In genomic region chrX:107683931-107684330, GRCh38 we compare ENCODE assay signal across 18 cellular contexts. TPM values are rescaled to one million over a fixed set of nuclear protein-coding genes. Genes with fewer than 3 reads are reported as not detected.
DNase-seq lines count a peak whose midpoint lies in the region; ATAC-seq and TF ChIP-seq lines count a peak whose summit lies in the region.
"Had no signal": no experiment of that assay in that cellular context is flagged by ENCODE, and none has a peak within 500 bp of the region (broad histone marks: within the 10 kb centered on the region; RNA-seq: fewer than 3 reads in every experiment).

No MANE protein-coding gene starts in this region.

- no peaks in the 10 kb centered on the region for H3K27me3 Mint-ChIP-seq in dendritic cell treated with granulocyte-macrophage colony-stimulating factor and Interleukin-4, amounts not matched to agents 40 ng/mL and 50 ng/mL, for 4 days
- H3K27me3 Mint-ChIP-seq: memory B cell had no signal

- TF ChIP-seq CTCF in KMS-11 (conservative IDR thresholded peaks at IDR 0.05; ENCODE audit: low read depth, low read length) = no peak
- TF ChIP-seq CTCF in colonic mucosa (IDR thresholded peaks at IDR 0.05) = no peak

- no peaks in the 10 kb centered on the region for H3K79me2 ChIP-seq in KMS-11 (ENCODE audit: insufficient read depth, low read depth)

- peaks cover 84 to 100% (median 100%) of the 10 kb centered on the region in 11 experiments for H3K27me3 ChIP-seq in BLaER1 treated with 17β-estradiol and CSF1 and Interleukin-3, amounts not matched to agents 10 nM and 100 nM
- H3K27me3 ChIP-seq in KMS-11 (ENCODE audit: insufficient read depth, low read depth) (no peaks in the 10 kb centered on the region), skeletal muscle tissue (ENCODE audit: control insufficient read depth in 3 of 3, insufficient read depth in 3 of 3, low read length in 3 of 3) (peaks cover 0 to 5% (median 0%) of the 10 kb centered on the region in 3 donors), colonic mucosa (no peaks in the 10 kb centered on the region)
- H3K27me3 ChIP-seq: BE2C had no signal

- H4K20me1 ChIP-seq in BLaER1 treated with 17β-estradiol and CSF1 and Interleukin-3, amounts not matched to agents 10 nM and 100 nM = no peaks in the 10 kb centered on the region; a peak in 2 of 22 replicates
- no peaks in the 10 kb centered on the region for H4K20me1 ChIP-seq in KMS-11 (ENCODE audit: insufficient read depth)

- H3K9ac ChIP-seq in BLaER1 treated with 17β-estradiol and CSF1 and Interleukin-3, amounts not matched to agents 10 nM and 100 nM = no peak overlapping the region
- H3K9ac ChIP-seq in KMS-11 = no peak overlapping the region
- no peak overlapping the region for H3K9ac ChIP-seq in skeletal muscle tissue (ENCODE audit: low read depth in 1 of 3, low read length in 3 of 3)
- no peak overlapping the region for H3K9ac ChIP-seq in colonic mucosa (ENCODE audit: low read depth in 2 of 2, low read length in 2 of 2)

- ATAC-seq in GM21619 (IDR thresholded peaks at IDR 0.05; ENCODE audit: unreplicated experiment) (no peak), GM19467 (IDR thresholded peaks at IDR 0.05; ENCODE audit: unreplicated experiment) (no peak)
- ATAC-seq: activated T-cell treated with anti-CD3 and anti-CD28 coated beads, Interleukin-2, amount 50 U/mL, for 72 hours; stimulated activated naive CD8-positive, alpha-beta T cell treated with anti-CD3 and anti-CD28 coated beads, Interleukin-15, Interleukin-2, amounts not matched to agents 100 U/mL and 50 U/mL, for 24 hours had no signal

- no peaks in the 10 kb centered on the region for H3K36me3 ChIP-seq in BLaER1 treated with 17β-estradiol and CSF1 and Interleukin-3, amounts not matched to agents 10 nM and 100 nM
- no peaks in the 10 kb centered on the region for H3K36me3 ChIP-seq in KMS-11 (ENCODE audit: insufficient read depth)
- no peaks in the 10 kb centered on the region for H3K36me3 ChIP-seq in skeletal muscle tissue (ENCODE audit: control insufficient read depth in 3 of 3, insufficient read depth in 3 of 3, low read length in 3 of 3)
- no peaks in the 10 kb centered on the region for H3K36me3 ChIP-seq in colonic mucosa
- H3K36me3 ChIP-seq: BE2C had no signal

- peak overlapping the region; percentile 81 for H3K27ac Mint-ChIP-seq in dendritic cell treated with granulocyte-macrophage colony-stimulating factor and Interleukin-4, amounts not matched to agents 40 ng/mL and 50 ng/mL, for 4 days
- H3K27ac Mint-ChIP-seq: activated T-cell treated with anti-CD3 and anti-CD28 coated beads, Interleukin-2, amount 50 U/mL, for 72 hours; memory B cell had no signal

- intact Hi-C loops in dendritic cell treated with granulocyte-macrophage colony-stimulating factor and Interleukin-4, amounts not matched to agents 40 ng/mL and 50 ng/mL, for 4 days (cut with micrococcal nuclease) = no loop called here
- intact Hi-C loops in colonic mucosa (cut with DNase I) = no loop called here

- peaks cover 37 to 70% (median 60%) of the 10 kb centered on the region in 10 experiments for H3K4me1 ChIP-seq in BLaER1 treated with 17β-estradiol and CSF1 and Interleukin-3, amounts not matched to agents 10 nM and 100 nM
- H3K4me1 ChIP-seq in KMS-11 (ENCODE audit: low read depth, poor library complexity, severe bottlenecking) (peaks cover 71% of the 10 kb centered on the region), skeletal muscle tissue (ENCODE audit: control insufficient read depth in 3 of 3, insufficient read depth in 3 of 3, low read length in 3 of 3) (peaks cover 21 to 34% (median 28%) of the 10 kb centered on the region in 3 donors), colonic mucosa (no peaks in the 10 kb centered on the region)
- H3K4me1 ChIP-seq: BE2C had no signal

- no peaks in the 10 kb centered on the region for H3K9me3 ChIP-seq in BLaER1 treated with 17β-estradiol and CSF1 and Interleukin-3, amounts not matched to agents 10 nM and 100 nM (replicated peaks in 1 of 11)
- H3K9me3 ChIP-seq in skeletal muscle tissue (ENCODE audit: control insufficient read depth in 3 of 3, low read length in 3 of 3) (no peaks in the 10 kb centered on the region), colonic mucosa (no peaks in the 10 kb centered on the region)
- H3K9me3 ChIP-seq: BE2C had no signal

- DNase-seq in colonic mucosa = no peak
- DNase-seq: activated CD4-positive, alpha-beta T cell treated with anti-CD3 and anti-CD28 coated beads for 1 hour; activated T-cell treated with anti-CD3 and anti-CD28 coated beads, Interleukin-2, amount 50 U/mL, for 72 hours; BE2C; effector CD8-positive, alpha-beta T cell; Karpas-422; NCI-H1694; NCI-H510A treated with DMSO at 0.1 percent for 48 hours; nucleus accumbens; stimulated activated naive CD8-positive, alpha-beta T cell treated with anti-CD3 and anti-CD28 coated beads, Interleukin-15, Interleukin-2, amounts not matched to agents 100 U/mL and 50 U/mL, for 24 hours had no signal

- H3K4me1 Mint-ChIP-seq in dendritic cell treated with granulocyte-macrophage colony-stimulating factor and Interleukin-4, amounts not matched to agents 40 ng/mL and 50 ng/mL, for 4 days (ENCODE audit: low read depth) = peaks cover 76% of the 10 kb centered on the region

- H3K9me3 Mint-ChIP-seq in dendritic cell treated with granulocyte-macrophage colony-stimulating factor and Interleukin-4, amounts not matched to agents 40 ng/mL and 50 ng/mL, for 4 days = no peaks in the 10 kb centered on the region
- H3K9me3 Mint-ChIP-seq: activated T-cell treated with anti-CD3 and anti-CD28 coated beads, Interleukin-2, amount 50 U/mL, for 72 hours; memory B cell had no signal

- no peak overlapping the region for H3K4me3 Mint-ChIP-seq in dendritic cell treated with granulocyte-macrophage colony-stimulating factor and Interleukin-4, amounts not matched to agents 40 ng/mL and 50 ng/mL, for 4 days
- H3K4me3 Mint-ChIP-seq: activated T-cell treated with anti-CD3 and anti-CD28 coated beads, Interleukin-2, amount 50 U/mL, for 72 hours; memory B cell had no signal

- H3K27ac ChIP-seq in BLaER1 treated with 17β-estradiol and CSF1 and Interleukin-3, amounts not matched to agents 10 nM and 100 nM = peak overlapping the region in 4 of 11 experiments; percentile 50 to 60 (median 54); a peak in 8 of 22 replicates
- H3K27ac ChIP-seq in KMS-11 (no peak overlapping the region), skeletal muscle tissue (ENCODE audit: low read depth, low read length) (peak overlapping the region; percentile 38), colonic mucosa (no peak overlapping the region)

- H3K36me3 Mint-ChIP-seq in dendritic cell treated with granulocyte-macrophage colony-stimulating factor and Interleukin-4, amounts not matched to agents 40 ng/mL and 50 ng/mL, for 4 days (ENCODE audit: low read depth) = no peaks in the 10 kb centered on the region
- H3K36me3 Mint-ChIP-seq: memory B cell had no signal

- no peak overlapping the region for H2AFZ ChIP-seq in KMS-11 (ENCODE audit: low read depth)
- H2AFZ ChIP-seq: PC-9 had no signal

- peak overlapping the region in 10 of 11 experiments; percentile 47 to 76 (median 63); a peak in 16 of 22 replicates for H3K4me2 ChIP-seq in BLaER1 treated with 17β-estradiol and CSF1 and Interleukin-3, amounts not matched to agents 10 nM and 100 nM
- peak overlapping the region; percentile 8; the same call in 1 of the 2 replicates for H3K4me2 ChIP-seq in KMS-11

- H3K4me3 ChIP-seq in BLaER1 treated with 17β-estradiol and CSF1 and Interleukin-3, amounts not matched to agents 10 nM and 100 nM = no peak overlapping the region
- H3K4me3 ChIP-seq in KMS-11 (IDR thresholded peaks at IDR 0.05; ENCODE audit: insufficient read depth, low read depth, low read length) = no peak overlapping the region
- no peak overlapping the region for H3K4me3 ChIP-seq in skeletal muscle tissue (ENCODE audit: low read length in 3 of 3)
- H3K4me3 ChIP-seq in colonic mucosa = no peak overlapping the region
- H3K4me3 ChIP-seq: PC-9 had no signal

RNA-seq across cellular contexts. Expression of gene PRPS1, which starts 55.6 kb away (rescaled TPM):
- 23.0 TPM for total RNA-seq in skeletal muscle tissue
- total RNA-seq in colonic mucosa = 10 to 100 TPM; 12.2 to 20.3 TPM
